2 cellular contexts compared by ENCODE assay signal in genomic region chr10:16811292-16811691, GRCh38.
TF ChIP-seq lines count a peak whose summit lies in the region.

No MANE protein-coding gene starts in this region.

TF ChIP-seq in HepG2, 621 proteins besides CTCF, POLR2A, EP300 and RAD21:
- TF ChIP-seq SAFB2 (CRISPR knock-in tag; IDR thresholded peaks at IDR 0.05; ENCODE audit: borderline replicate concordance, low read depth) (no peak), ZNF768 (CRISPR knock-in tag; IDR thresholded peaks at IDR 0.05) (peak; percentile 55; the same call in 1 of the 2 replicates)

TF ChIP-seq in H1, 55 proteins besides CTCF, POLR2A, EP300 and RAD21:
- TF ChIP-seq HDAC2 (IDR thresholded peaks at IDR 0.05; ENCODE audit: borderline replicate concordance in 1 of 2, low read depth in 2 of 2, low read length in 2 of 2) = 0 out of 4 replicates have a peak, but pooled peaks of 1 of the 2 experiments have one; percentile 51
- no peak for TF ChIP-seq CHD2 (IDR thresholded peaks at IDR 0.05; ENCODE audit: low read length)
- no peak for TF ChIP-seq BRCA1 (IDR thresholded peaks at IDR 0.05; ENCODE audit: low read depth, low read length)
- peak; percentile 55; the same call in 1 of the 2 replicates for TF ChIP-seq KDM1A (IDR thresholded peaks at IDR 0.05; ENCODE audit: borderline replicate concordance, low read length)
TF ChIP-seq in H1: peak in this region for 2.
